ENCODE assay signal across 11 cellular contexts in genomic region chr1:37792943-37793686, GRCh38. TPM values are rescaled to one million over a fixed set of nuclear protein-coding genes. Genes with fewer than 3 reads are reported as not detected.
A peak's percentile ranks its signal among the peaks of the same experiment; 100 is the strongest.
DNase-seq lines count a peak whose midpoint lies in the region; ATAC-seq and TF ChIP-seq lines count a peak whose summit lies in the region.
"Had no signal": no experiment of that assay in that cellular context is flagged by ENCODE, and none has a peak within 500 bp of the region (broad histone marks: within the 10 kb centered on the region; RNA-seq: fewer than 3 reads in every experiment).

No MANE protein-coding gene starts in this region.

- DNase-seq in activated CD8-positive, alpha-beta memory T cell treated with anti-CD3 and anti-CD28 coated beads, Interleukin-2, amount 50 U/mL, for 48 hours, result peak; percentile 47
- no peak for DNase-seq in activated CD8-positive, alpha-beta memory T cell treated with anti-CD3 and anti-CD28 coated beads for 24 hours
- DNase-seq in suprapubic skin (ENCODE audit: low spot score in 2 of 2) (no peak), cerebellar nuclear complex (lab: John Stamatoyannopoulos, UW) (no peak)
- DNase-seq: activated gamma-delta T cell had no signal

- H3K4me3 ChIP-seq in SU-DHL-6 (ENCODE audit: insufficient read depth, low read length, poor library complexity, severe bottlenecking) (no peak overlapping the region), iPS-18a (ENCODE audit: low read length) (peak overlapping the region; percentile 51), suprapubic skin (peak overlapping the region; percentile 71)

- peak overlapping the region; percentile 90 for H3K4me2 ChIP-seq in SU-DHL-6 (ENCODE audit: low read depth, low read length, poor library complexity, severe bottlenecking)

- ATAC-seq in SK-N-SH treated with all-trans-retinoic acid at 6 μM for 48 hours (no peak), GM18505 (IDR thresholded peaks at IDR 0.05; ENCODE audit: unreplicated experiment) (no peak)

- H3K9me2 ChIP-seq in SU-DHL-6 (replicated peaks; ENCODE audit: insufficient read depth, low read length), result no peaks in the 10 kb centered on the region

- no peak for TF ChIP-seq EP300 in suprapubic skin (IDR thresholded peaks at IDR 0.05)

- WGBS in suprapubic skin, result 39% methylated on average over 28 of the region's 36 CpGs

- H3K4me1 ChIP-seq in iPS-18a (ENCODE audit: control insufficient read depth, low read depth, low read length) (peaks cover 4% of the 10 kb centered on the region), suprapubic skin (peaks cover 24% of the 10 kb centered on the region)
- H3K4me1 ChIP-seq: BE2C had no signal

- no peaks in the 10 kb centered on the region for H4K20me1 ChIP-seq in SU-DHL-6 (ENCODE audit: low read depth, low read length)

- no peak overlapping the region for H3K27ac ChIP-seq in SU-DHL-6 (ENCODE audit: low read depth, low read length)
- H3K27ac ChIP-seq in iPS-18a (ENCODE audit: low read length), result no peak overlapping the region
- H3K27ac ChIP-seq in suprapubic skin, result no peak overlapping the region

- TF ChIP-seq POLR2A in suprapubic skin (IDR thresholded peaks at IDR 0.05), result no peak
- no peak for TF ChIP-seq POLR2A in GM18505 (IDR thresholded peaks at IDR 0.05; ENCODE audit: borderline replicate concordance, extremely low read depth, insufficient read depth, insufficient read length)

- H3K9me3 ChIP-seq in SU-DHL-6 (ENCODE audit: insufficient read depth, low read length) (no peaks in the 10 kb centered on the region), iPS-18a (ENCODE audit: control insufficient read depth, low read depth, low read length) (no peaks in the 10 kb centered on the region), suprapubic skin (no peaks in the 10 kb centered on the region)
- H3K9me3 ChIP-seq: BE2C had no signal

- H3K79me2 ChIP-seq in SU-DHL-6 (ENCODE audit: insufficient read depth, low read length), result peaks cover 6% of the 10 kb centered on the region

- no peak for TF ChIP-seq CTCF in SU-DHL-6 (IDR thresholded peaks at IDR 0.05; ENCODE audit: insufficient read depth, low read length, poor library complexity, severe bottlenecking)
- TF ChIP-seq CTCF in suprapubic skin (IDR thresholded peaks at IDR 0.05), result no peak

- H3K36me3 ChIP-seq in SU-DHL-6 (ENCODE audit: low read length), result no peaks in the 10 kb centered on the region
- H3K36me3 ChIP-seq in iPS-18a (ENCODE audit: control insufficient read depth, low read depth, low read length), result no peaks in the 10 kb centered on the region
- H3K36me3 ChIP-seq in suprapubic skin, result no peaks in the 10 kb centered on the region

- H3K27me3 ChIP-seq in SU-DHL-6 (ENCODE audit: low read length) (no peaks in the 10 kb centered on the region), iPS-18a (ENCODE audit: control insufficient read depth, insufficient read depth, low read length) (peaks cover 56% of the 10 kb centered on the region), suprapubic skin (peaks cover 14% of the 10 kb centered on the region)
- H3K27me3 ChIP-seq: BE2C had no signal

- H2AFZ ChIP-seq in SU-DHL-6 (ENCODE audit: low read depth, low read length, severe bottlenecking), result peak overlapping the region; percentile 47

- peak overlapping the region; percentile 86; the same call in 1 of the 2 replicates for H3K9ac ChIP-seq in SU-DHL-6 (ENCODE audit: low read length)
- no peak overlapping the region for H3K9ac ChIP-seq in iPS-18a (ENCODE audit: low read length)

- no peaks in the 10 kb centered on the region for H3F3A ChIP-seq in SU-DHL-6 (ENCODE audit: insufficient read depth)

TF ChIP-seq in SK-N-SH treated with all-trans-retinoic acid at 6 μM for 48 hours, 23 proteins besides CTCF, POLR2A, EP300 and RAD21:
- no peak for TF ChIP-seq CSDC2 (CRISPR knock-in tag; IDR thresholded peaks at IDR 0.05)
- no peak for TF ChIP-seq TSHZ2 (CRISPR knock-in tag; IDR thresholded peaks at IDR 0.05)
- TF ChIP-seq ZNF565 (CRISPR knock-in tag; conservative IDR thresholded peaks at IDR 0.05; ENCODE audit: low read depth), result no peak
- TF ChIP-seq BACH2 (CRISPR knock-in tag; IDR thresholded peaks at IDR 0.05; ENCODE audit: borderline replicate concordance), result no peak
- no peak for TF ChIP-seq ZFP3 (CRISPR knock-in tag; IDR thresholded peaks at IDR 0.05)
- TF ChIP-seq SNAI2 (CRISPR knock-in tag; IDR thresholded peaks at IDR 0.05), result no peak
- no peak for TF ChIP-seq ZNF8 (CRISPR knock-in tag; IDR thresholded peaks at IDR 0.05)
- no peak for TF ChIP-seq TOX (CRISPR knock-in tag; IDR thresholded peaks at IDR 0.05; ENCODE audit: borderline replicate concordance)
- no peak for TF ChIP-seq ZNF70 (CRISPR knock-in tag; IDR thresholded peaks at IDR 0.05)
- no peak for TF ChIP-seq ARNTL (CRISPR knock-in tag; IDR thresholded peaks at IDR 0.05; ENCODE audit: borderline replicate concordance, low read depth)
- TF ChIP-seq ZC3H10 (CRISPR knock-in tag; IDR thresholded peaks at IDR 0.05), result no peak

RNA-seq across cellular contexts. Expression of gene MANEAL, which starts 0.5 kb away (rescaled TPM):
- total RNA-seq in suprapubic skin, result 1 to 10 TPM; 6.7 to 9.2 (median 7.5) TPM

RNA-seq across cellular contexts. Expression of gene C1orf122, which starts 14.5 kb away (rescaled TPM):
- 10 to 100 TPM; 27.7 to 54.5 (median 41.2) TPM for total RNA-seq in suprapubic skin

RNA-seq across cellular contexts. Expression of gene YRDC, which starts 14.9 kb away (rescaled TPM):
- total RNA-seq in suprapubic skin, result 10 to 100 TPM; 13.1 to 41.7 (median 26.1) TPM

RNA-seq across cellular contexts. Expression of gene EPHA10, which starts 28.2 kb away (rescaled TPM):
- total RNA-seq in suprapubic skin, result under 1 TPM in 2 of 4 donors, not detected in 2; 0.23 to 0.34 TPM
- total RNA-seq: subcutaneous adipose tissue had no signal
